ENCODE assay signal across 1 cellular context in genomic region chr12:40105265-40105514, GRCh38.
TF ChIP-seq lines count a peak whose summit lies in the region.

No MANE protein-coding gene starts in this region.

TF ChIP-seq in GM23338, 12 proteins besides CTCF, POLR2A, EP300 and RAD21 (continued from another document):
- TF ChIP-seq REST (IDR thresholded peaks at IDR 0.05; ENCODE audit: unreplicated experiment) (no peak), CREB1 (CRISPR knock-in tag; IDR thresholded peaks at IDR 0.05; ENCODE audit: low read depth) (no peak), STAT1 (IDR thresholded peaks at IDR 0.05; ENCODE audit: unreplicated experiment) (no peak), POLR2AphosphoS5 (IDR thresholded peaks at IDR 0.05; ENCODE audit: low read depth) (no peak), EZH2 (IDR thresholded peaks at IDR 0.05; ENCODE audit: low read depth, unreplicated experiment) (no peak), ZNF462 (CRISPR knock-in tag; IDR thresholded peaks at IDR 0.05) (no peak)
